In genomic region chr6:170017603-170018274, GRCh38 we compare ENCODE assay signal across 17 cellular contexts.
A peak's percentile ranks its signal among the peaks of the same experiment; 100 is the strongest.
DNase-seq lines count a peak whose midpoint lies in the region; ATAC-seq, FAIRE-seq and TF ChIP-seq lines count a peak whose summit lies in the region.
"Had no signal": no experiment of that assay in that cellular context is flagged by ENCODE, and none has a peak within 500 bp of the region (broad histone marks: within the 10 kb centered on the region; RNA-seq: fewer than 3 reads in every experiment).

No MANE protein-coding gene starts in this region.

- in situ Hi-C loops in HepG2 (cut with HindIII; ENCODE audit: extremely low pct_ligation_motif_present, low pct_unique_long_range_greater_than_20kb), result no loop called here

- H3K4me2 ChIP-seq in HepG2 (ENCODE audit: low read depth, low read length), result no peak overlapping the region

- DNase-seq in HepG2 (ENCODE audit: low spot score) (no peak), NOMO-1 treated with dmso at 0.1 percent for 144 hours (lab: John Stamatoyannopoulos, UW; ENCODE audit: unreplicated experiment) (peak; percentile 64), fibroblast of gingiva (ENCODE audit: low read depth) (peak; percentile 18), anterior cingulate cortex (lab: John Stamatoyannopoulos, UW) (no peak), DMS 273 (lab: John Stamatoyannopoulos, UW; ENCODE audit: unreplicated experiment) (no peak), Peyer's patch (no peak)
- DNase-seq: C1 segment of cervical spinal cord, GF-D8, GOT3, NCI-H1048, NCI-H146, NCI-H2081, NCI-H510A, NCI-H82, SHP77 treated with DMSO at 0.1 percent for 48 hours had no signal

- WGBS in liver, result 85% methylated on average over 9 of the region's 9 CpGs
- WGBS in HepG2 (ENCODE audit: low lambda C conversion rate), result 47% methylated on average over 9 of the region's 9 CpGs

- TF ChIP-seq RAD21 in liver (IDR thresholded peaks at IDR 0.05) (no peak), HepG2 (CRISPR knock-in tag; IDR thresholded peaks at IDR 0.05) (no peak)

- POLR2A ChIA-PET in HepG2 (lab: Yijun Ruan, JAX), result no interaction called here

- no peak overlapping the region for H3K4me3 ChIP-seq in liver (ENCODE audit: low read depth in 1 of 3, low read length in 3 of 3)
- H3K4me3 ChIP-seq in HepG2 (replicated peaks in 1 of 3; ENCODE audit: insufficient read depth in 1 of 3, low read depth in 2 of 3, low read length in 3 of 3), result no peak overlapping the region
- no peak overlapping the region for H3K4me3 ChIP-seq in Peyer's patch

- no peak overlapping the region for H2AFZ ChIP-seq in HepG2 (ENCODE audit: low read length)

- CTCF ChIA-PET in HepG2 (lab: Yijun Ruan, JAX; ENCODE audit: low intra/inter-chr PET ratio, low total read pairs), result no interaction called here

- ATAC-seq in HepG2 (no peak), HG02840 (IDR thresholded peaks at IDR 0.05; ENCODE audit: low FRiP score, unreplicated experiment) (no peak)

- H4K20me1 ChIP-seq in HepG2 (ENCODE audit: insufficient read depth, low read length), result no peaks in the 10 kb centered on the region

- peaks cover 0 to 1% (median 0%) of the 10 kb centered on the region in 4 donors for H3K9me3 ChIP-seq in liver (ENCODE audit: control insufficient read depth in 4 of 4, low read length in 3 of 4)
- H3K9me3 ChIP-seq in HepG2 (ENCODE audit: low read length), result no peaks in the 10 kb centered on the region
- no peaks in the 10 kb centered on the region for H3K9me3 ChIP-seq in Peyer's patch

- no peak for TF ChIP-seq POLR2A in HepG2 (IDR thresholded peaks at IDR 0.05; ENCODE audit: insufficient read depth in 1 of 2, low read depth in 2 of 2, low read length in 2 of 2)
- no peak for TF ChIP-seq POLR2A in Peyer's patch (IDR thresholded peaks at IDR 0.05)

- no peak for TF ChIP-seq EP300 in HepG2 (IDR thresholded peaks at IDR 0.05; ENCODE audit: low read depth in 2 of 2, low read length in 2 of 2)
- TF ChIP-seq EP300 in HepG2 (CRISPR knock-in tag; IDR thresholded peaks at IDR 0.05; ENCODE audit: borderline replicate concordance), result no peak

- H3K79me2 ChIP-seq in HepG2 (ENCODE audit: insufficient read depth, low read length), result no peaks in the 10 kb centered on the region

- H3K9ac ChIP-seq in liver (ENCODE audit: low read depth in 1 of 2, low read length in 2 of 2) (no peak overlapping the region), HepG2 (ENCODE audit: insufficient read depth, low read depth, low read length) (no peak overlapping the region)

- H3K36me3 ChIP-seq in liver (ENCODE audit: control insufficient read depth in 4 of 4, insufficient read depth in 3 of 4, low read depth in 1 of 4, low read length in 3 of 4) (no peaks in the 10 kb centered on the region), HepG2 (replicated peaks in 1 of 2; ENCODE audit: control insufficient read depth in 1 of 2, insufficient read depth in 2 of 2, low read length in 2 of 2) (no peaks in the 10 kb centered on the region), Peyer's patch (no peaks in the 10 kb centered on the region)

- H3K4me1 ChIP-seq in liver (ENCODE audit: control insufficient read depth in 4 of 4, insufficient read depth in 4 of 4, low read length in 3 of 4), result no peaks in the 10 kb centered on the region
- H3K4me1 ChIP-seq in HepG2 (ENCODE audit: insufficient read depth, low read length), result no peaks in the 10 kb centered on the region
- no peaks in the 10 kb centered on the region for H3K4me1 ChIP-seq in Peyer's patch

- BruUV-seq in HepG2 (replicated peaks; lab: Mats Ljungman, UMichigan), result no TSS peak

- TF ChIP-seq CTCF in liver (IDR thresholded peaks at IDR 0.05; ENCODE audit: low read depth, low read length, missing input control) (no peak), HepG2 (CRISPR knock-in tag; IDR thresholded peaks at IDR 0.05) (no peak), Peyer's patch (IDR thresholded peaks at IDR 0.05) (no peak)

- no peak for FAIRE-seq in HepG2 (lab: Jason Lieb, UNC)

- H3K27ac ChIP-seq in liver (ENCODE audit: low read depth in 1 of 2, low read length in 2 of 2) (no peak overlapping the region), HepG2 (ENCODE audit: extremely low read length, insufficient read depth, low read length) (no peak overlapping the region), Peyer's patch (no peak overlapping the region)

- intact Hi-C loops in HepG2 (cut with micrococcal nuclease; ENCODE audit: unreplicated experiment), result no loop called here

- H3K27me3 ChIP-seq in liver (ENCODE audit: control insufficient read depth in 4 of 4, insufficient read depth in 4 of 4, low read length in 3 of 4), result no peaks in the 10 kb centered on the region
- H3K27me3 ChIP-seq in HepG2 (ENCODE audit: control insufficient read depth in 1 of 2, insufficient read depth in 2 of 2, low read length in 2 of 2), result peaks cover 0 to 23% of the 10 kb centered on the region in 2 experiments; a peak in 4 of 5 replicates
- H3K27me3 ChIP-seq in Peyer's patch, result no peaks in the 10 kb centered on the region

TF ChIP-seq in liver, 16 proteins besides CTCF, POLR2A, EP300 and RAD21:
- TF ChIP-seq EGR1 (IDR thresholded peaks at IDR 0.05; ENCODE audit: low read depth in 2 of 2) (no peak), YY1 (IDR thresholded peaks at IDR 0.05) (peak; percentile 12), NR2F2 (IDR thresholded peaks at IDR 0.05) (no peak), FOXA2 (IDR thresholded peaks at IDR 0.05) (no peak)

TF ChIP-seq in HepG2, 621 proteins besides CTCF, POLR2A, EP300 and RAD21 (continues in another document):
- no peak for TF ChIP-seq ZNF101 (CRISPR knock-in tag; IDR thresholded peaks at IDR 0.05; ENCODE audit: borderline replicate concordance, low read depth)
- no peak for TF ChIP-seq ZNF747 (CRISPR knock-in tag; IDR thresholded peaks at IDR 0.05; ENCODE audit: borderline replicate concordance)
- no peak for TF ChIP-seq PCBP1 (IDR thresholded peaks at IDR 0.05; ENCODE audit: borderline replicate concordance, low read depth, low read length)
- no peak for TF ChIP-seq RERE (CRISPR knock-in tag; IDR thresholded peaks at IDR 0.05; ENCODE audit: low read depth)
- no peak for TF ChIP-seq STAG1 (CRISPR knock-in tag; IDR thresholded peaks at IDR 0.05)
- TF ChIP-seq CC2D1A (CRISPR knock-in tag; IDR thresholded peaks at IDR 0.05), result no peak
- TF ChIP-seq TGIF2 (CRISPR knock-in tag; IDR thresholded peaks at IDR 0.05), result no peak

Comparison
In these comparisons a context has a peak if more than half of its experiments do, and no peak if none do; other contexts are left out.
1. DNase-seq: peak in NOMO-1 treated with dmso at 0.1 percent for 144 hours (single experiment) and fibroblast of gingiva (single experiment); none in HepG2 (single experiment), anterior cingulate cortex (0 of 58), DMS 273 (single experiment) and Peyer's patch (0 of 3).